ENCODE assay signal across 8 cellular contexts in genomic region chr12:49018282-49019119, GRCh38. TPM values are rescaled to one million over a fixed set of nuclear protein-coding genes. Genes with fewer than 3 reads are reported as not detected.
A peak's percentile ranks its signal among the peaks of the same experiment; 100 is the strongest.
DNase-seq lines count a peak whose midpoint lies in the region; ATAC-seq and TF ChIP-seq lines count a peak whose summit lies in the region.

TSS of gene PRKAG1 (minus strand) at chr12:49018776. CDS start at chr12:49018740, 36 bp downstream.

- H3K4me3 ChIP-seq in GM08714 (ENCODE audit: low read length) (peak within 1 kb of the TSS; percentile 82), gastroesophageal sphincter (peak within 1 kb of the TSS; percentile 71 to 83)

- peaks cover 4 to 32% (median 13%) of the 10 kb centered on the region in 3 donors for H3K4me1 ChIP-seq in gastroesophageal sphincter

- H3K4me3 Mint-ChIP-seq in HFFc6 = peak within 1 kb of the TSS; percentile 95
- peak within 1 kb of the TSS; percentile 87 for H3K4me3 Mint-ChIP-seq in activated naive CD4-positive, alpha-beta T cell treated with anti-CD3 and anti-CD28 coated beads for 36 hours

- H3K4me1 Mint-ChIP-seq in HFFc6 (ENCODE audit: low read depth) = peaks cover 52% of the 10 kb centered on the region
- H3K4me1 Mint-ChIP-seq in activated naive CD4-positive, alpha-beta T cell treated with anti-CD3 and anti-CD28 coated beads for 36 hours (ENCODE audit: low read depth) = peaks cover 36% of the 10 kb centered on the region

- H3K27ac Mint-ChIP-seq in HFFc6 = peak within 1 kb of the TSS; percentile 99
- peak within 1 kb of the TSS; percentile 94 for H3K27ac Mint-ChIP-seq in activated naive CD4-positive, alpha-beta T cell treated with anti-CD3 and anti-CD28 coated beads for 36 hours

- peaks cover 0 to 32% of the 10 kb centered on the region in 2 donors for H3K36me3 ChIP-seq in gastroesophageal sphincter

- H3K9me3 Mint-ChIP-seq in HFFc6 = no peaks in the 10 kb centered on the region
- H3K9me3 Mint-ChIP-seq in activated naive CD4-positive, alpha-beta T cell treated with anti-CD3 and anti-CD28 coated beads for 36 hours = no peaks in the 10 kb centered on the region

- H3K27me3 Mint-ChIP-seq in HFFc6 (ENCODE audit: insufficient read depth) = peaks cover 11% of the 10 kb centered on the region
- no peaks in the 10 kb centered on the region for H3K27me3 Mint-ChIP-seq in activated naive CD4-positive, alpha-beta T cell treated with anti-CD3 and anti-CD28 coated beads for 36 hours (ENCODE audit: low read depth)

- peak; percentile 92 for DNase-seq in HFFc6
- DNase-seq in NAMALWA (ENCODE audit: low spot score) = peak; percentile 98
- peak; percentile 95 for DNase-seq in SK-N-DZ (ENCODE audit: low spot score)
- peak; percentile 96 for DNase-seq in activated naive CD4-positive, alpha-beta T cell treated with anti-CD3 and anti-CD28 coated beads for 36 hours
- DNase-seq in non-pigmented ciliary epithelial cell (ENCODE audit: low read depth) = peak; percentile 79
- peak; percentile 97 for DNase-seq in superior temporal gyrus (ENCODE audit: extremely low spot score)

- 0 to 1% methylated on average over 9 to 16 of the region's 59 CpGs for WGBS in gastroesophageal sphincter (ENCODE audit: low coverage in 1 of 2), 2 donors

- H3K9me3 ChIP-seq in gastroesophageal sphincter = no peaks in the 10 kb centered on the region

- intact Hi-C loops in activated naive CD4-positive, alpha-beta T cell treated with anti-CD3 and anti-CD28 coated beads for 36 hours (cut with micrococcal nuclease) = loop anchor here (1.0 kb wide), 11 partner anchors 22 to 247 kb away; partner anchors contain the start of genes DDX23, KMT2D, LMBR1L and TUBA1B

- H3K36me3 Mint-ChIP-seq in HFFc6 (ENCODE audit: low read depth) = peaks cover 21% of the 10 kb centered on the region
- peaks cover 22% of the 10 kb centered on the region for H3K36me3 Mint-ChIP-seq in activated naive CD4-positive, alpha-beta T cell treated with anti-CD3 and anti-CD28 coated beads for 36 hours (ENCODE audit: low read depth)

- no peaks in the 10 kb centered on the region for H3K27me3 ChIP-seq in gastroesophageal sphincter

- TF ChIP-seq CTCF in HFFc6 (IDR thresholded peaks at IDR 0.05) (peak; percentile 74), gastroesophageal sphincter (IDR thresholded peaks at IDR 0.05) (peak in 3 of 4 experiments; percentile 28 to 60 (median 51))

- CTCF ChIA-PET in activated naive CD4-positive, alpha-beta T cell treated with anti-CD3 and anti-CD28 coated beads for 36 hours (lab: Charles Lee) = interaction anchor here (0.6 to 6.4 kb wide), 12 partner anchors 11 to 234 kb away, joined by 3 to 65 read pairs (median 3); partner anchors contain the start of gene DDN

- ATAC-seq in gastroesophageal sphincter = peak; percentile 97

- TF ChIP-seq POLR2A in gastroesophageal sphincter (IDR thresholded peaks at IDR 0.05) = peak; percentile 90 to 91

- H3K27ac ChIP-seq in gastroesophageal sphincter = peak within 1 kb of the TSS; percentile 76 to 95 (median 93)

- TF ChIP-seq EP300 in gastroesophageal sphincter (IDR thresholded peaks at IDR 0.05) = no peak

RNA-seq across cellular contexts. Expression of gene PRKAG1, which starts in this region (rescaled TPM):
- total RNA-seq in HFFc6 (2021; fragmentation: NEBNext Ultra II Directional; extraction: Animal tissue kit (Norgen Biotek cat#: 25700)) = 10 to 100 TPM; 79.0 to 92.0 (median 83.3) TPM
- polyA plus RNA-seq in SK-N-DZ (2014; cell fraction: cytosol; rRNA removed) = 56.8 and 62.7 TPM in 2 replicates
- polyA plus RNA-seq in SK-N-DZ (2014; cell fraction: nucleus; rRNA removed) = 37.3 and 42.8 TPM in 2 replicates
- total RNA-seq in activated naive CD4-positive, alpha-beta T cell treated with anti-CD3 and anti-CD28 coated beads for 36 hours = 10 to 100 TPM; 49.4 to 50.9 TPM
- total RNA-seq in gastroesophageal sphincter = 10 to 100 TPM; 55.9 to 79.9 (median 64.2) TPM

Comparison
In these comparisons a context has a peak if more than half of its experiments do, and no peak if none do; other contexts are left out.
1. Peak in every context shown above with its lines: DNase-seq, ATAC-seq, H3K4me3 ChIP-seq and H3K27ac ChIP-seq.